In genomic region chr17:81295031-81295677, GRCh38 we compare ENCODE assay signal across 1 cellular context.
TF ChIP-seq lines count a peak whose summit lies in the region.

Gene SLC38A10 (minus strand): TSS chr17:81295307. CDS start chr17:81294921, 386 bp downstream.

TF ChIP-seq in HepG2, 621 proteins besides CTCF, POLR2A, EP300 and RAD21 (continued from another document and continues in another):
- TF ChIP-seq NR0B2 (CRISPR knock-in tag; IDR thresholded peaks at IDR 0.05) = peak; percentile 40; the same call in 1 of the 2 replicates
- TF ChIP-seq REST (IDR thresholded peaks at IDR 0.05; ENCODE audit: borderline replicate concordance in 1 of 2, low read depth in 1 of 2, low read length in 2 of 2) = no peak
- TF ChIP-seq ZNF703 (CRISPR knock-in tag; IDR thresholded peaks at IDR 0.05; ENCODE audit: borderline replicate concordance) = no peak; the same call in 1 of the 2 replicates
- TF ChIP-seq ZNF780A (CRISPR knock-in tag; IDR thresholded peaks at IDR 0.05) = no peak
- TF ChIP-seq ZMYM3 (CRISPR knock-in tag; IDR thresholded peaks at IDR 0.05) = no peak
- peak; percentile 82 for TF ChIP-seq XRCC5 (optimal IDR thresholded peaks at IDR 0.05; ENCODE audit: low read length)
- TF ChIP-seq RBM22 (optimal IDR thresholded peaks at IDR 0.05; ENCODE audit: low read length) = no peak
- peak; percentile 98 for TF ChIP-seq SAP130 (CRISPR knock-in tag; IDR thresholded peaks at IDR 0.05; ENCODE audit: low read depth)
- TF ChIP-seq KLF12 (CRISPR knock-in tag; IDR thresholded peaks at IDR 0.05; ENCODE audit: borderline replicate concordance) = no peak
- TF ChIP-seq ATF1 (CRISPR knock-in tag; IDR thresholded peaks at IDR 0.05) = 0 out of 2 replicates have a peak, but pooled peaks have one; percentile 59
- peak; percentile 88 for TF ChIP-seq ZNF317 (CRISPR knock-in tag; IDR thresholded peaks at IDR 0.05)
- peak; percentile 84; the same call in 1 of the 2 replicates for TF ChIP-seq ZNF333 (CRISPR knock-in tag; IDR thresholded peaks at IDR 0.05; ENCODE audit: borderline replicate concordance)
- TF ChIP-seq FIP1L1 (IDR thresholded peaks at IDR 0.05; ENCODE audit: borderline replicate concordance, insufficient read depth, low read depth, low read length) = peak; percentile 47; the same call in 1 of the 2 replicates
- TF ChIP-seq XBP1 (CRISPR knock-in tag; IDR thresholded peaks at IDR 0.05) = 0 out of 2 replicates have a peak, but pooled peaks have one; percentile 31
- TF ChIP-seq ZNF607 (CRISPR knock-in tag; IDR thresholded peaks at IDR 0.05; ENCODE audit: borderline replicate concordance) = 0 out of 2 replicates have a peak, but pooled peaks have one; percentile 55
- TF ChIP-seq MYNN (CRISPR knock-in tag; IDR thresholded peaks at IDR 0.05; ENCODE audit: low read depth) = peak; percentile 35; the same call in 1 of the 2 replicates
- peak; percentile 96 for TF ChIP-seq PHF8 (CRISPR knock-in tag; IDR thresholded peaks at IDR 0.05)
- TF ChIP-seq MLX (CRISPR knock-in tag; IDR thresholded peaks at IDR 0.05) = 0 out of 2 replicates have a peak, but pooled peaks have one; percentile 10
- no peak for TF ChIP-seq FUBP1 (CRISPR knock-in tag; IDR thresholded peaks at IDR 0.05; ENCODE audit: borderline replicate concordance)
- TF ChIP-seq CENPT (CRISPR knock-in tag; IDR thresholded peaks at IDR 0.05; ENCODE audit: low read depth) = peak; percentile 32; the same call in 1 of the 2 replicates
- 0 out of 2 replicates have a peak, but pooled peaks have one; percentile 22 for TF ChIP-seq TOPORS (CRISPR knock-in tag; IDR thresholded peaks at IDR 0.05)
- TF ChIP-seq NR3C1 (CRISPR knock-in tag; IDR thresholded peaks at IDR 0.05) = no peak
- peak; percentile 85; the same call in 1 of the 2 replicates for TF ChIP-seq ZNF569 (CRISPR knock-in tag; IDR thresholded peaks at IDR 0.05; ENCODE audit: borderline replicate concordance)
- TF ChIP-seq ZSCAN22 (CRISPR knock-in tag; IDR thresholded peaks at IDR 0.05) = no peak
- no peak; the same call in 1 of the 2 replicates for TF ChIP-seq ZNF205 (CRISPR knock-in tag; IDR thresholded peaks at IDR 0.05)
- no peak; the same call in 1 of the 2 replicates for TF ChIP-seq ZNF292 (CRISPR knock-in tag; IDR thresholded peaks at IDR 0.05; ENCODE audit: borderline replicate concordance, low read depth)
- peak; percentile 67; the same call in 1 of the 2 replicates for TF ChIP-seq ZNF784 (CRISPR knock-in tag; IDR thresholded peaks at IDR 0.05; ENCODE audit: borderline replicate concordance)
- TF ChIP-seq ETS1 (CRISPR knock-in tag; IDR thresholded peaks at IDR 0.05) = peak; percentile 66; the same call in 1 of the 2 replicates
- TF ChIP-seq PPARG (CRISPR knock-in tag; conservative IDR thresholded peaks at IDR 0.05) = peak; percentile 53
- no peak for TF ChIP-seq MTF2 (CRISPR knock-in tag; IDR thresholded peaks at IDR 0.05; ENCODE audit: borderline replicate concordance)
- TF ChIP-seq ZNF510 (CRISPR knock-in tag; IDR thresholded peaks at IDR 0.05; ENCODE audit: low read depth) = no peak; the same call in 1 of the 2 replicates
- peak; percentile 29; the same call in 1 of the 2 replicates for TF ChIP-seq CREB3 (CRISPR knock-in tag; IDR thresholded peaks at IDR 0.05)
- TF ChIP-seq HNF1B (CRISPR knock-in tag; IDR thresholded peaks at IDR 0.05) = peak; percentile 64; the same call in 1 of the 2 replicates
- TF ChIP-seq ZNF883 (CRISPR knock-in tag; IDR thresholded peaks at IDR 0.05; ENCODE audit: not compliant biosample characterization) = peak; percentile 56
- no peak for TF ChIP-seq MLLT10 (CRISPR knock-in tag; IDR thresholded peaks at IDR 0.05)
- peak; percentile 91 for TF ChIP-seq ZFP36 (IDR thresholded peaks at IDR 0.05; ENCODE audit: borderline replicate concordance, low read depth, low read length, partially characterized antibody)
- peak; percentile 92 for TF ChIP-seq ZBED4 (CRISPR knock-in tag; IDR thresholded peaks at IDR 0.05; ENCODE audit: borderline replicate concordance)
- 0 out of 2 replicates have a peak, but pooled peaks have one; percentile 19 for TF ChIP-seq ZBTB2 (CRISPR knock-in tag; IDR thresholded peaks at IDR 0.05; ENCODE audit: low read depth)
- no peak; the same call in 1 of the 2 replicates for TF ChIP-seq SMAD1 (CRISPR knock-in tag; IDR thresholded peaks at IDR 0.05; ENCODE audit: borderline replicate concordance, low read depth)
